In genomic region chr2:155309483-155309882, GRCh38 we compare ENCODE assay signal across 17 cellular contexts.
"Had no signal": no experiment of that assay in that cellular context is flagged by ENCODE, and none has a peak within 500 bp of the region (broad histone marks: within the 10 kb centered on the region; RNA-seq: fewer than 3 reads in every experiment).

No MANE protein-coding gene starts in this region.

- H3K27ac ChIP-seq: breast epithelium, esophagus squamous epithelium, prostate gland, spleen had no signal

- ATAC-seq: activated CD8-positive, alpha-beta T cell treated with anti-CD3 and anti-CD28 coated beads, Interleukin-2, amount 10 ng/mL, durations not matched to agents 7 days and 5 days; natural killer cell; sciatic nerve; WTC11 had no signal

- DNase-seq: activated CD4-positive, alpha-beta T cell treated with anti-CD3 and anti-CD28 coated beads for 48 hours; activated CD8-positive, alpha-beta memory T cell treated with anti-CD3 and anti-CD28 coated beads, Interleukin-2, amount 50 U/mL, for 48 hours; activated CD8-positive, alpha-beta T cell treated with anti-CD3 and anti-CD28 coated beads, Interleukin-2, amount 10 ng/mL, durations not matched to agents 7 days and 5 days; activated naive CD4-positive, alpha-beta T cell; aorta; esophagus squamous epithelium; foreskin fibroblast; glutamatergic neuron; natural killer cell; spleen; stimulated activated CD4-positive, alpha-beta T cell treated with anti-CD3 and anti-CD28 coated beads, Interleukin-1b, Interleukin-23, amount 100 ng/mL, for 48 hours; stimulated activated naive CD4-positive, alpha-beta T cell; substantia nigra had no signal
